In genomic region chr2:158775273-158776027, GRCh38 we compare ENCODE assay signal across 1 cellular context.
TF ChIP-seq lines count a peak whose summit lies in the region.

No MANE protein-coding gene starts in this region.

TF ChIP-seq in K562, 482 proteins besides CTCF, POLR2A, EP300 and RAD21 (continued from another document):
- no peak for TF ChIP-seq RNF219 (CRISPR knock-in tag; IDR thresholded peaks at IDR 0.05)
